In the genomic region with DNA sequence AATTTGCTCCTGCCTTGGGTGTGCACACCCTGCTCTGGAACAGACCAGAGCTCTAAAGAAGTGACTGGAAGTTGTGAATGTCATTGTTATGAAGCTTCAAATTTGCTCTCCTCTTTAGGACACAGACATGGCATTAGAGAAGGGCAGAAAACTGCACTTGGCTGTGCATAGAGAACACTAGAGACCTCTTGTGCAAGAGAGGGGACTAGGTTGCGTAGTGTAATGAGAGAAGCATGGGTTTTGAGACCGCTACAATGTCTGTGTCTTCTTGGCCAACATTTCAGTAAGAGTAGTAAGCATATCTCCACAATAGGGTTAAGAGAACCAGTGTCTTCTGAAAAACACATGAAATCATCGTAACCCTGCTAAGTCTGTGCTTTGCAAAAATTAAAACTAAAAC, we compare ENCODE assay signal across 21 cellular contexts.
"Had no signal": no experiment of that assay in that cellular context is flagged by ENCODE, and none has a peak within 500 bp of the region (broad histone marks: within the 10 kb centered on the region; RNA-seq: fewer than 3 reads in every experiment).

No MANE protein-coding gene starts in this region.

- H3K4me1 ChIP-seq: foreskin keratinocyte, tibial artery had no signal

- H3K27me3 ChIP-seq: foreskin keratinocyte, tibial artery had no signal

- H3K36me3 ChIP-seq: tibial artery had no signal

- FAIRE-seq: urothelium cell line had no signal

- DNase-seq: activated CD4-positive, alpha-beta T cell treated with anti-CD3 and anti-CD28 coated beads, Interleukin-2, amount 10 ng/mL, durations not matched to agents 7 days and 5 days; activated CD8-positive, alpha-beta memory T cell treated with anti-CD3 and anti-CD28 coated beads, Interleukin-2, amount 50 U/mL, for 4 hours; activated naive CD4-positive, alpha-beta T cell treated with anti-CD3 and anti-CD28 coated beads for 36 hours; activated T-cell treated with anti-CD3 and anti-CD28 coated beads, Interleukin-2, amount 50 U/mL, for 4 hours; caudate nucleus; endodermal cell; foreskin keratinocyte; head of caudate nucleus; kidney; midbrain; right cardiac atrium; stimulated activated CD4-positive, alpha-beta T cell treated with anti-CD3 and anti-CD28 coated beads, Interleukin-2, amount 100 ng/mL, for 24 hours; stimulated activated naive CD8-positive, alpha-beta T cell treated with anti-CD3 and anti-CD28 coated beads, Interleukin-15, Interleukin-2, amounts not matched to agents 100 U/mL and 50 U/mL, for 24 hours; substantia nigra; T-helper 9 cell; tibial artery had no signal

- ATAC-seq: activated CD4-positive, CD25-positive, alpha-beta regulatory T cell treated with anti-CD3 and anti-CD28 coated beads, Interleukin-2, amount 50 U/mL, for 24 hours; activated T-cell treated with anti-CD3 and anti-CD28 coated beads, Interleukin-2, amount 50 U/mL, for 4 hours; foreskin keratinocyte; left lobe of liver; right cardiac atrium; stimulated activated naive CD8-positive, alpha-beta T cell treated with anti-CD3 and anti-CD28 coated beads, Interleukin-15, Interleukin-2, amounts not matched to agents 100 U/mL and 50 U/mL, for 24 hours had no signal

- H3K4me3 ChIP-seq: lung, tibial artery had no signal

- H3K27ac ChIP-seq: epithelial cell of prostate, foreskin keratinocyte, tibial artery had no signal
